19 cellular contexts compared by ENCODE assay signal in the genomic region with DNA sequence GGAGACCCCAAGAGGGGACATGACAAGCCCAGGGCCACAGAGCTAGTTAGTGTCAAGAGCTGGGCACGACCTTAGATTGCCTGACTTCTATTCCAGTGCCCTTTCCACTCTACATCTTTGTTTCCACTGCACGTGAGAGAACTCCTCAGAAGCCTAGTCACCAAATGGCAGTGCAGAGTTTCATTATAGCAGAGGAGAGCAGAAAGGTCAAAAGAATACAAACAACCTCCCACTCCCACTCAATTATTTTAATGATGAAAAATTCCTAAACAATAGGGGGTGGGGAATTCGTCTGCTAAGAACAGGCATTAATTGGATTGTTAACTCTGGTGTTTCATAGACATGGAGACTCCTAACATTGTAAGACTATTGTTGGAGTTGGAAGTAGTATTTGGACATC.
DNase-seq lines count a peak whose midpoint lies in the region; ATAC-seq and TF ChIP-seq lines count a peak whose summit lies in the region.
"Had no signal": no experiment of that assay in that cellular context is flagged by ENCODE, and none has a peak within 500 bp of the region (broad histone marks: within the 10 kb centered on the region; RNA-seq: fewer than 3 reads in every experiment).

No MANE protein-coding gene starts in this region.

- H3K79me1 ChIP-seq in neuronal stem cell (ENCODE audit: low read depth, low read length), result no peaks in the 10 kb centered on the region

- H3K36me3 ChIP-seq in neuronal stem cell (replicated peaks in 1 of 2; ENCODE audit: control insufficient read depth in 2 of 2, insufficient read depth in 2 of 2, low read length in 2 of 2), result no peaks in the 10 kb centered on the region
- H3K36me3 ChIP-seq: BLaER1 had no signal

- DNase-seq in NCI-H2227 treated with DMSO at 0.1 percent for 48 hours (lab: John Stamatoyannopoulos, UW), result peak; percentile 47
- DNase-seq in NCI-H2227 (lab: John Stamatoyannopoulos, UW; ENCODE audit: unreplicated experiment), result no peak
- DNase-seq in NCI-H69 (lab: John Stamatoyannopoulos, UW), result peak; percentile 38
- peak; percentile 78 for DNase-seq in left kidney (ENCODE audit: low read depth, low spot score)
- DNase-seq in neuronal stem cell (ENCODE audit: low spot score), result no peak
- DNase-seq in activated naive CD4-positive, alpha-beta T cell (lab: John Stamatoyannopoulos, UW), result no peak
- DNase-seq: Caco-2; CD4-positive, CD25-positive, alpha-beta regulatory T cell; CD8-positive, alpha-beta T cell; DMS153; DND-41; H9 had no signal

- no peak overlapping the region for H3K9ac ChIP-seq in neuronal stem cell (ENCODE audit: low read depth, low read length, poor library complexity)
- H3K9ac ChIP-seq: BLaER1 had no signal

- no peaks in the 10 kb centered on the region for H3K9me3 ChIP-seq in neuronal stem cell (replicated peaks in 1 of 2; ENCODE audit: control insufficient read depth in 2 of 2, insufficient read depth in 1 of 2, low read depth in 1 of 2, low read length in 2 of 2)
- H3K9me3 ChIP-seq: BLaER1, Caco-2 had no signal

- H3K14ac ChIP-seq in neuronal stem cell (ENCODE audit: low read length), result no peak overlapping the region

- H3K23ac ChIP-seq in neuronal stem cell (ENCODE audit: low read depth, low read length, poor library complexity), result no peak overlapping the region

- no peak overlapping the region for H2AFZ ChIP-seq in neuronal stem cell (ENCODE audit: low read length)
- H2AFZ ChIP-seq: GM23338 had no signal

- no CpG with 5 or more reads among the region's 3 CpGs for WGBS in neuronal stem cell (ENCODE audit: extremely low coverage in 2 of 2, insufficient read length in 2 of 2, insufficient replicate concordance in 1 of 2), 2 donors

- ATAC-seq in SK-N-SH treated with all-trans-retinoic acid at 6 μM for 48 hours (no peak), GM18861 (IDR thresholded peaks at IDR 0.05; ENCODE audit: unreplicated experiment) (no peak)
- ATAC-seq: CD8-positive, alpha-beta T cell; GM23338; HCT116 had no signal

- no peak overlapping the region for H2BK12ac ChIP-seq in neuronal stem cell (ENCODE audit: low read length)

- H3K27me3 ChIP-seq in neuronal stem cell (ENCODE audit: control insufficient read depth in 3 of 3, insufficient read depth in 3 of 3, low read depth in 1 of 3, low read length in 3 of 3), result no peaks in the 10 kb centered on the region
- H3K27me3 ChIP-seq: BLaER1 had no signal

- H3K4me2 ChIP-seq in neuronal stem cell (ENCODE audit: insufficient read depth, low read length, poor library complexity, severe bottlenecking), result no peak overlapping the region
- H3K4me2 ChIP-seq: BLaER1, GM23338 had no signal

- H3K4ac ChIP-seq in neuronal stem cell (ENCODE audit: low read length), result no peak overlapping the region

- H3K4me3 ChIP-seq in neuronal stem cell (ENCODE audit: low read length in 2 of 2), result no peak overlapping the region
- H3K4me3 ChIP-seq: BLaER1, GM23338 had no signal

- no peak overlapping the region for H4K91ac ChIP-seq in neuronal stem cell (ENCODE audit: low read depth, low read length, poor library complexity)

- H2AK5ac ChIP-seq in neuronal stem cell (ENCODE audit: low read depth, low read length), result no peak overlapping the region

- H2BK5ac ChIP-seq in neuronal stem cell (ENCODE audit: low read length), result no peak overlapping the region

- peaks cover 0 to 9% of the 10 kb centered on the region in 2 donors for H3K4me1 ChIP-seq in neuronal stem cell (ENCODE audit: control insufficient read depth in 2 of 2, insufficient read depth in 1 of 2, low read depth in 1 of 2, low read length in 2 of 2)
- H3K4me1 ChIP-seq: BLaER1, Caco-2 had no signal

- H3K18ac ChIP-seq in neuronal stem cell (ENCODE audit: low read length), result no peak overlapping the region

- no peak overlapping the region for H2BK120ac ChIP-seq in neuronal stem cell (ENCODE audit: low read depth, low read length)

- H4K8ac ChIP-seq in neuronal stem cell (ENCODE audit: low read depth, low read length), result no peak overlapping the region

- H3K27ac ChIP-seq in neuronal stem cell (replicated peaks; ENCODE audit: low read length), result peak overlapping the region; percentile 8
- H3K27ac ChIP-seq: 22Rv1, BLaER1, C4-2B had no signal

- H2BK15ac ChIP-seq in neuronal stem cell (ENCODE audit: low read length), result no peak overlapping the region

TF ChIP-seq in SK-N-SH treated with all-trans-retinoic acid at 6 μM for 48 hours, 23 proteins besides CTCF, POLR2A, EP300 and RAD21:
- no peak for TF ChIP-seq ZNF565 (CRISPR knock-in tag; conservative IDR thresholded peaks at IDR 0.05; ENCODE audit: low read depth)
- TF ChIP-seq ESRRG (CRISPR knock-in tag; IDR thresholded peaks at IDR 0.05), result no peak
- no peak for TF ChIP-seq ZNF8 (CRISPR knock-in tag; IDR thresholded peaks at IDR 0.05)
- no peak for TF ChIP-seq BACH2 (CRISPR knock-in tag; IDR thresholded peaks at IDR 0.05; ENCODE audit: borderline replicate concordance)
- TF ChIP-seq ZFP30 (CRISPR knock-in tag; IDR thresholded peaks at IDR 0.05), result no peak
- no peak for TF ChIP-seq OSR1 (CRISPR knock-in tag; IDR thresholded peaks at IDR 0.05)
- TF ChIP-seq PPARA (CRISPR knock-in tag; IDR thresholded peaks at IDR 0.05; ENCODE audit: borderline replicate concordance), result no peak

Comparison
In these comparisons a context has a peak if more than half of its experiments do, and no peak if none do; other contexts are left out.
1. DNase-seq: peak in NCI-H2227 treated with DMSO at 0.1 percent for 48 hours (single experiment), NCI-H69 (single experiment) and left kidney (single experiment); none in NCI-H2227 (single experiment), neuronal stem cell (single experiment) and activated naive CD4-positive, alpha-beta T cell (0 of 4).